ENCODE assay signal across 1 cellular context in the genomic region with DNA sequence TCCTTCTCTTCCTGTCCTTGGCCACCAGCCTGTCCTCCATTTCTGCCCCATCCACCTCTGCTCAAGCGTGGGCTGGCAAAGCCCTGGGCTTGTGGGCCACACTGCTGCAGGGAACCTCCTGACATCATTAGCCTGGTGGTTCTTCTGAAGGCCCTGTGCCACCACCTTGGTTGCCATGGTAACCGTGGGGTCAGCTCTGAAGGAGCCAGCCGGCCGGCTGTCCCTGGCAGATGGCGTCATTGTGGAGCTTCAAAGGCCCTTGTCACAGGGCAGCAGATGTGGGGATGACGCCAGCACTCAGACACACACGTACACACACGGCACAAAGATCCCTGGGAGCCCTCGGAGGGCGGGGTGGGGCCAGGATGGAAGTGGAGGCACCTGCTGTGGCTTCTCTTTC.
TF ChIP-seq lines count a peak whose summit lies in the region.

No MANE protein-coding gene starts in this region.

TF ChIP-seq in HepG2, 621 proteins besides CTCF, POLR2A, EP300 and RAD21:
- no peak for TF ChIP-seq ZNF354B (CRISPR knock-in tag; IDR thresholded peaks at IDR 0.05)
- peak; percentile 15 for TF ChIP-seq AGO2 (optimal IDR thresholded peaks at IDR 0.05; ENCODE audit: low read depth, low read length)
- peak; percentile 64 for TF ChIP-seq RFX1 (IDR thresholded peaks at IDR 0.05)
